In genomic region chr10:21174670-21175495, GRCh38 we compare ENCODE assay signal across 8 cellular contexts.
A peak's percentile ranks its signal among the peaks of the same experiment; 100 is the strongest.
DNase-seq lines count a peak whose midpoint lies in the region; ATAC-seq and TF ChIP-seq lines count a peak whose summit lies in the region.

No MANE protein-coding gene starts in this region.

- H4K12ac ChIP-seq in trophoblast cell (ENCODE audit: low read depth, low read length) = no peak overlapping the region

- peak overlapping the region; percentile 41 for H3K9ac ChIP-seq in trophoblast cell (ENCODE audit: low read length)

- WGBS in esophagus, 2 donors = 21 to 23% methylated on average over 36 to 37 of the region's 37 CpGs
- WGBS in trophoblast cell (ENCODE audit: extremely low coverage, insufficient coverage, insufficient read length) = no CpG with 5 or more reads among the region's 37 CpGs

- ATAC-seq in left colon (no peak), HG03039 (IDR thresholded peaks at IDR 0.05; ENCODE audit: unreplicated experiment) (no peak)

- no peak overlapping the region for H3K27ac Mint-ChIP-seq in immature natural killer cell

- no peaks in the 10 kb centered on the region for H3K9me3 ChIP-seq in esophagus (ENCODE audit: control insufficient read depth in 2 of 2, insufficient read depth in 1 of 2, low read depth in 1 of 2, low read length in 1 of 2)
- H3K9me3 ChIP-seq in trophoblast cell (ENCODE audit: insufficient read depth, low read depth, low read length) = peaks cover 2% of the 10 kb centered on the region

- peak overlapping the region; percentile 78 for H2BK5ac ChIP-seq in trophoblast cell (ENCODE audit: low read depth, low read length, poor library complexity)

- H3K79me1 ChIP-seq in trophoblast cell (ENCODE audit: low read length) = peaks cover 13% of the 10 kb centered on the region

- H2AK5ac ChIP-seq in trophoblast cell (ENCODE audit: low read length) = no peak overlapping the region

- H3K36me3 ChIP-seq in esophagus (ENCODE audit: control insufficient read depth in 2 of 2, insufficient read depth in 2 of 2, low read length in 1 of 2) (no peaks in the 10 kb centered on the region), trophoblast cell (ENCODE audit: control insufficient read depth in 1 of 2, insufficient read depth in 2 of 2, low read length in 2 of 2) (peaks cover 0 to 3% of the 10 kb centered on the region in 2 experiments)

- peak overlapping the region; percentile 95 for H2AFZ ChIP-seq in trophoblast cell (ENCODE audit: insufficient read depth, low read length, poor library complexity)

- H3K18ac ChIP-seq in trophoblast cell (ENCODE audit: low read length) = peak overlapping the region; percentile 74

- H3K14ac ChIP-seq in trophoblast cell (ENCODE audit: low read length) = peak overlapping the region; percentile 83

- H3K4me3 ChIP-seq in esophagus (ENCODE audit: low read depth in 1 of 2, low read length in 2 of 2) (peak overlapping the region; percentile 77 to 81), trophoblast cell (ENCODE audit: low read depth, low read length) (peak overlapping the region; percentile 82)

- no peaks in the 10 kb centered on the region for H3K36me3 Mint-ChIP-seq in immature natural killer cell

- peaks cover 0 to 1% of the 10 kb centered on the region in 2 donors for H3K4me1 Mint-ChIP-seq in immature natural killer cell

- no peaks in the 10 kb centered on the region for H3K27me3 ChIP-seq in esophagus (ENCODE audit: control insufficient read depth in 1 of 2, insufficient read depth in 2 of 2, low read length in 2 of 2)
- peaks cover 3% of the 10 kb centered on the region for H3K27me3 ChIP-seq in trophoblast cell (ENCODE audit: insufficient read depth, low read length)

- no peaks in the 10 kb centered on the region for H3K9me3 Mint-ChIP-seq in immature natural killer cell

- no peak for TF ChIP-seq CTCF in RWPE1 (conservative IDR thresholded peaks at IDR 0.05; ENCODE audit: low read depth)

- H3K4me2 ChIP-seq in trophoblast cell (ENCODE audit: low read length) = peak overlapping the region; percentile 97

- POLR2A ChIA-PET in RWPE1 (lab: Yijun Ruan, JAX; ENCODE audit: low non-redundant PET) = no interaction called here

- peak overlapping the region; percentile 88 for H4K8ac ChIP-seq in trophoblast cell (ENCODE audit: low read depth, low read length)

- CTCF ChIA-PET in RWPE1 (lab: Yijun Ruan, JAX) = no interaction called here

- H3K4me1 ChIP-seq in esophagus (ENCODE audit: control insufficient read depth in 2 of 2, insufficient read depth in 2 of 2, low read length in 1 of 2) (peaks cover 0 to 2% of the 10 kb centered on the region in 2 donors), trophoblast cell (ENCODE audit: control insufficient read depth in 1 of 2, insufficient read depth in 2 of 2, low read length in 2 of 2) (peaks cover 0 to 10% of the 10 kb centered on the region in 2 experiments)

- H3K79me2 ChIP-seq in trophoblast cell (ENCODE audit: control insufficient read depth, insufficient read depth, low read length, poor library complexity) = peaks cover 10% of the 10 kb centered on the region

- H3K27ac ChIP-seq in RWPE1 (peak overlapping the region; percentile 59), esophagus (ENCODE audit: low read depth in 2 of 2, low read length in 1 of 2) (peak overlapping the region; percentile 91 to 96), trophoblast cell (ENCODE audit: low read depth, low read length) (peak overlapping the region; percentile 72)

- peak overlapping the region in 2 of 5 donors; percentile 10 to 47 for H3K4me3 Mint-ChIP-seq in immature natural killer cell

- H3K27me3 Mint-ChIP-seq in immature natural killer cell (ENCODE audit: low read depth in 3 of 3) = peaks cover 5 to 30% (median 14%) of the 10 kb centered on the region in 3 donors

- H4K91ac ChIP-seq in trophoblast cell (ENCODE audit: low read depth, low read length) = peak overlapping the region; percentile 75

- H2BK12ac ChIP-seq in trophoblast cell (ENCODE audit: low read length) = peak overlapping the region; percentile 72

- H3K23ac ChIP-seq in trophoblast cell (ENCODE audit: low read length) = no peak overlapping the region

- intact Hi-C loops in left colon (cut with DNase I, micrococcal nuclease) = no loop called here

- peak overlapping the region; percentile 87 for H3K4ac ChIP-seq in trophoblast cell (ENCODE audit: low read depth, low read length)

- in situ Hi-C loops in G401 (cut with HindIII; ENCODE audit: low sequenced_read_pairs) = no loop called here

- H2BK120ac ChIP-seq in trophoblast cell (ENCODE audit: insufficient read depth, low read length, poor library complexity) = peak overlapping the region; percentile 97

- DNase-seq in G401 (ENCODE audit: low spot score) (peak; percentile 61), RWPE1 (ENCODE audit: low spot score) (no peak), trophoblast cell (peak; percentile 71 to 95), immature natural killer cell (no peak), left colon (no peak), NCI-H1092 (lab: John Stamatoyannopoulos, UW) (no peak)

Comparison
In these comparisons a context has a peak if more than half of its experiments do, and no peak if none do; other contexts are left out.
1. DNase-seq: peak in G401 (single experiment) and trophoblast cell (2 of 2); none in RWPE1 (single experiment), immature natural killer cell (0 of 3), left colon (0 of 2) and NCI-H1092 (single experiment).
2. Peak in every context shown above with its lines, with median percentiles within 50 percentile points of each other: H3K27ac ChIP-seq.